ENCODE assay signal across 9 cellular contexts in the genomic region with DNA sequence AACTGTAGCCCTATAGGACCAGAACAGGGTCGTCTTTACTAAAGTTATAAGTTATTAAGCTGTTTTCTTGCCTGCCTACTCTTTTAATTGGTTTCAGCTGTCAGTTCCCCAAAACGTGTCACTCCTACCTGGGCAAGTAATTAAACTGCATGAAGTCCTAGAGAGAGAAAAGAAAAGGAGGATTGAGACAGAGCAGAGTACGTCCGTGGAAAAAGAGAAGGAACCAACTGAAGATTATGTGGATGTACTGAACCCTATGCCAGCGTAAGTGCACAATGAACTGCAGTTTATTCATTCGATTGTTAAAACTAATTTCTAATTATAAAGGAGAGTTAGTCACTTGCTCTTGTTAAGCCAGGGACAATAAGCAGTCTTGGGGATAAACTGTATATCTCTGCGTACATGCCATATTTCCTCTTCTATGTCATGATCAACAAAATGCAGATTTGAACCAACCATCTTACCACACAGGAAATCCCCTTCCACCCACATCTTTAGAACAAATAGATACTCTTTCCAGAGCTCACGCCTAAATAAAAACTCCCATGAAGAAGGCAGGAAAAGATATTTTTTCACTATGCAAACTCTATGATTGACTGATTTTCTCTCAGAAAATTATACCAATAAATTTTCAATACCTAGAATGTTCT. TPM values are rescaled to one million over a fixed set of nuclear protein-coding genes. Genes with fewer than 3 reads are reported as not detected.
DNase-seq lines count a peak whose midpoint lies in the region; ATAC-seq and TF ChIP-seq lines count a peak whose summit lies in the region.
"Had no signal": no experiment of that assay in that cellular context is flagged by ENCODE, and none has a peak within 500 bp of the region (broad histone marks: within the 10 kb centered on the region; RNA-seq: fewer than 3 reads in every experiment).

No MANE protein-coding gene starts in this region.

- H3K9ac ChIP-seq in Loucy (ENCODE audit: low read depth, low read length, poor library complexity, severe bottlenecking): peak overlapping the region; percentile 37

- peak overlapping the region; percentile 19 for H3K4me3 Mint-ChIP-seq in activated CD4-positive, alpha-beta T cell treated with anti-CD3 and anti-CD28 coated beads for 36 hours
- H3K4me3 Mint-ChIP-seq in natural killer cell treated with Interleukin-12 subunit alpha and Interleukin-12 subunit beta and Interleukin-15 and Interleukin-18, amount 100 ng/mL, for 72 hours: peak overlapping the region; percentile 42
- H3K4me3 Mint-ChIP-seq: dendritic cell treated with granulocyte-macrophage colony-stimulating factor and Interleukin-4, amounts not matched to agents 40 ng/mL and 50 ng/mL, for 4 days had no signal

- H3K27me3 Mint-ChIP-seq in activated CD4-positive, alpha-beta T cell treated with anti-CD3 and anti-CD28 coated beads for 36 hours: no peaks in the 10 kb centered on the region
- no peaks in the 10 kb centered on the region for H3K27me3 Mint-ChIP-seq in natural killer cell treated with Interleukin-12 subunit alpha and Interleukin-12 subunit beta and Interleukin-15 and Interleukin-18, amount 100 ng/mL, for 72 hours
- H3K27me3 Mint-ChIP-seq: dendritic cell treated with granulocyte-macrophage colony-stimulating factor and Interleukin-4, amounts not matched to agents 40 ng/mL and 50 ng/mL, for 4 days had no signal

- peak; percentile 81 for ATAC-seq in activated CD4-positive, alpha-beta T cell treated with anti-CD3 and anti-CD28 coated beads for 36 hours
- ATAC-seq in GM21786 (IDR thresholded peaks at IDR 0.05; ENCODE audit: unreplicated experiment): peak; percentile 31
- ATAC-seq in natural killer cell treated with Interleukin-12 subunit alpha and Interleukin-12 subunit beta and Interleukin-15 and Interleukin-18, amount 100 ng/mL, for 72 hours: peak; percentile 61
- ATAC-seq in GM18867 (IDR thresholded peaks at IDR 0.05; ENCODE audit: unreplicated experiment): no peak

- H3K79me2 ChIP-seq in Loucy (ENCODE audit: insufficient read depth, low read length): no peaks in the 10 kb centered on the region

- DNase-seq in activated CD4-positive, alpha-beta T cell treated with anti-CD3 and anti-CD28 coated beads for 36 hours: no peak
- no peak for DNase-seq in activated CD4-positive, alpha-beta T cell treated with anti-CD3 and anti-CD28 coated beads for 4 hours
- no peak for DNase-seq in natural killer cell treated with Interleukin-12 subunit alpha and Interleukin-12 subunit beta and Interleukin-15 and Interleukin-18, amount 100 ng/mL, for 72 hours (ENCODE audit: low spot score)
- no peak for DNase-seq in RPMI8226
- no peak for DNase-seq in DMS79 treated with DMSO at 0.1 percent for 48 hours (lab: John Stamatoyannopoulos, UW)

- H3K27me3 ChIP-seq in Loucy (ENCODE audit: insufficient read depth, low read length, poor library complexity, severe bottlenecking): no peaks in the 10 kb centered on the region

- no peak for TF ChIP-seq CTCF in Loucy (conservative IDR thresholded peaks at IDR 0.05; ENCODE audit: low read length)

- H3K9me2 ChIP-seq in Loucy (replicated peaks; ENCODE audit: low read depth, low read length): no peaks in the 10 kb centered on the region

- H3F3A ChIP-seq in Loucy (ENCODE audit: low read depth): peaks cover 3% of the 10 kb centered on the region; the same call in 1 of the 2 replicates

- peaks cover 11% of the 10 kb centered on the region for H3K36me3 Mint-ChIP-seq in activated CD4-positive, alpha-beta T cell treated with anti-CD3 and anti-CD28 coated beads for 36 hours (ENCODE audit: low read depth)
- no peaks in the 10 kb centered on the region for H3K36me3 Mint-ChIP-seq in natural killer cell treated with Interleukin-12 subunit alpha and Interleukin-12 subunit beta and Interleukin-15 and Interleukin-18, amount 100 ng/mL, for 72 hours

- peak overlapping the region; percentile 73 for H3K4me2 ChIP-seq in Loucy (ENCODE audit: low read depth, low read length, poor library complexity, severe bottlenecking)

- no peaks in the 10 kb centered on the region for H3K9me3 ChIP-seq in Loucy (ENCODE audit: insufficient read depth, low read depth, low read length)

- peaks cover 31% of the 10 kb centered on the region for H3K4me1 Mint-ChIP-seq in activated CD4-positive, alpha-beta T cell treated with anti-CD3 and anti-CD28 coated beads for 36 hours
- H3K4me1 Mint-ChIP-seq in natural killer cell treated with Interleukin-12 subunit alpha and Interleukin-12 subunit beta and Interleukin-15 and Interleukin-18, amount 100 ng/mL, for 72 hours (ENCODE audit: low read depth in 2 of 2): peaks cover 10 to 15% of the 10 kb centered on the region in 2 donors

- no peak overlapping the region for H2AFZ ChIP-seq in Loucy (ENCODE audit: low read length)

- no peaks in the 10 kb centered on the region; the same call in 1 of the 2 replicates for H3K36me3 ChIP-seq in Loucy (ENCODE audit: insufficient read depth, low read length)

- no peaks in the 10 kb centered on the region for H4K20me1 ChIP-seq in Loucy (ENCODE audit: insufficient read depth, low read length, poor library complexity, severe bottlenecking)

- peak overlapping the region; percentile 64 for H3K4me3 ChIP-seq in Loucy (ENCODE audit: low read length, poor library complexity, severe bottlenecking)

- intact Hi-C loops in activated CD4-positive, alpha-beta T cell treated with anti-CD3 and anti-CD28 coated beads for 36 hours (cut with DNase I, micrococcal nuclease): loop anchor here (1.0 to 5.0 kb wide), 5 partner anchors 34 to 120 kb away; a partner anchor contains a TSS

- CTCF ChIA-PET in activated CD4-positive, alpha-beta T cell treated with anti-CD3 and anti-CD28 coated beads for 36 hours (lab: Charles Lee): interaction anchor here (1.0 kb wide), 1 partner anchor 113 kb away, joined by 3 read pairs; no protein-coding TSS in a partner anchor

- H3K9me3 Mint-ChIP-seq in activated CD4-positive, alpha-beta T cell treated with anti-CD3 and anti-CD28 coated beads for 36 hours (ENCODE audit: low read depth): peaks cover 2% of the 10 kb centered on the region
- H3K9me3 Mint-ChIP-seq in natural killer cell treated with Interleukin-12 subunit alpha and Interleukin-12 subunit beta and Interleukin-15 and Interleukin-18, amount 100 ng/mL, for 72 hours: no peaks in the 10 kb centered on the region

- H3K27ac Mint-ChIP-seq in activated CD4-positive, alpha-beta T cell treated with anti-CD3 and anti-CD28 coated beads for 36 hours: peak overlapping the region; percentile 55
- peak overlapping the region; percentile 9 to 53 for H3K27ac Mint-ChIP-seq in natural killer cell treated with Interleukin-12 subunit alpha and Interleukin-12 subunit beta and Interleukin-15 and Interleukin-18, amount 100 ng/mL, for 72 hours
- H3K27ac Mint-ChIP-seq: dendritic cell treated with granulocyte-macrophage colony-stimulating factor and Interleukin-4, amounts not matched to agents 40 ng/mL and 50 ng/mL, for 4 days had no signal

- H3K4me1 ChIP-seq in Loucy (ENCODE audit: insufficient read depth, low read length, poor library complexity, severe bottlenecking): peaks cover 29% of the 10 kb centered on the region

- POLR2A ChIA-PET in activated CD4-positive, alpha-beta T cell treated with anti-CD3 and anti-CD28 coated beads for 36 hours (lab: Charles Lee): interaction anchor here (0.7 to 1.3 kb wide), 2 partner anchors 34 to 36 kb away, joined by 3 to 6 read pairs; a partner anchor contains a TSS

RNA-seq across cellular contexts. Expression of a gene that starts 22.8 kb away (rescaled TPM):
- 10 to 100 TPM in 1 of 2 experiments, 1 to 10 TPM in 1; 10.0 to 11.0 TPM for total RNA-seq in activated CD4-positive, alpha-beta T cell treated with anti-CD3 and anti-CD28 coated beads for 36 hours
- 1 to 10 TPM; 7.5 to 9.6 TPM for total RNA-seq in natural killer cell treated with Interleukin-12 subunit alpha and Interleukin-12 subunit beta and Interleukin-15 and Interleukin-18, amount 100 ng/mL, for 72 hours

RNA-seq across cellular contexts. Expression of a gene that starts 36.0 kb away (rescaled TPM):
- 10 to 100 TPM; 30.3 to 33.1 TPM for total RNA-seq in activated CD4-positive, alpha-beta T cell treated with anti-CD3 and anti-CD28 coated beads for 36 hours
- total RNA-seq in natural killer cell treated with Interleukin-12 subunit alpha and Interleukin-12 subunit beta and Interleukin-15 and Interleukin-18, amount 100 ng/mL, for 72 hours: 10 to 100 TPM; 31.5 to 43.5 TPM
